2 cellular contexts compared by ENCODE assay signal in the genomic region with DNA sequence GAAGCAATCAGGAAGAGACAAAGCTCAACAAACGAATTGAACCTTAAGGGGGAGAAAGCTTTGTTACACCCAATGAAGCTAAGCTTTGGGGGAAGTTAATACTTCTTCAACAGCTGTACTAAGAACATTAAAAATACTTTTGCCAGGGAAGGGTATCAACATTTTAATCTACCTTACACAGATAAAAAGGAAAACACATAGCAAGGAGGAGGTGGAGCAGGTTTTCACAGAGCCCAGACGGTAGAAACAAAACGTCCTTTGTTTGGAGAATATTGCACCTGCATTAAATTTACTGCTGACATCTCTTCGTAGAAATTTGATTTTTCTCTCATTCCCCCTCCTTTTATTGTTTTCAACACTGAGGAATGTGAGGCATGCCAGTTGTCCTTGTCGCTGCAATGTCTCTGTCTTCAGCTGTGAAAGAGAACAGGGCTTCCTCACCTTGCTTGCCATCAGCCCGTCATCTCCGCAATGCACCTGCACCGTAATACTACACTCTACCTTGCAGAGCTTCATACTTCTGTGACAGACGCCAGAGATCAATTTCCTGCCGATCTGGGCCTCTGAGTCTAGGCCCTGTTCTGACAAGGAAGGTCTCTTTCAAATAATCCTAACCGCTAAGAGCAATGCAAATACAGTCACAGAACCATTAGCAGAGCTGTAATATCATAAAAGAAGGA.
TF ChIP-seq lines count a peak whose summit lies in the region.

No MANE protein-coding gene starts in this region.

TF ChIP-seq in GM23338, 12 proteins besides CTCF, POLR2A, EP300 and RAD21 (continues in another document):
- TF ChIP-seq ZNF462 (CRISPR knock-in tag; IDR thresholded peaks at IDR 0.05) (no peak), EZH2 (IDR thresholded peaks at IDR 0.05; ENCODE audit: low read depth, unreplicated experiment) (no peak), ZNF331 (CRISPR knock-in tag; IDR thresholded peaks at IDR 0.05; ENCODE audit: low read depth) (no peak), EZH2phosphoT487 (IDR thresholded peaks at IDR 0.05; ENCODE audit: unreplicated experiment) (no peak), NANOG (IDR thresholded peaks at IDR 0.05; ENCODE audit: borderline replicate concordance) (no peak), ZNF114 (CRISPR knock-in tag; IDR thresholded peaks at IDR 0.05) (no peak), CREB1 (CRISPR knock-in tag; IDR thresholded peaks at IDR 0.05; ENCODE audit: low read depth) (no peak), STAT1 (IDR thresholded peaks at IDR 0.05; ENCODE audit: unreplicated experiment) (no peak), JUNB (IDR thresholded peaks at IDR 0.05; ENCODE audit: unreplicated experiment) (no peak), POLR2AphosphoS5 (IDR thresholded peaks at IDR 0.05; ENCODE audit: low read depth) (no peak)
- TF ChIP-seq, protein P1, sequence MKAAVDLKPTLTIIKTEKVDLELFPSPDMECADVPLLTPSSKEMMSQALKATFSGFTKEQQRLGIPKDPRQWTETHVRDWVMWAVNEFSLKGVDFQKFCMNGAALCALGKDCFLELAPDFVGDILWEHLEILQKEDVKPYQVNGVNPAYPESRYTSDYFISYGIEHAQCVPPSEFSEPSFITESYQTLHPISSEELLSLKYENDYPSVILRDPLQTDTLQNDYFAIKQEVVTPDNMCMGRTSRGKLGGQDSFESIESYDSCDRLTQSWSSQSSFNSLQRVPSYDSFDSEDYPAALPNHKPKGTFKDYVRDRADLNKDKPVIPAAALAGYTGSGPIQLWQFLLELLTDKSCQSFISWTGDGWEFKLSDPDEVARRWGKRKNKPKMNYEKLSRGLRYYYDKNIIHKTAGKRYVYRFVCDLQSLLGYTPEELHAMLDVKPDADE (IDR thresholded peaks at IDR 0.05): no peak

TF ChIP-seq in H1, 55 proteins besides CTCF, POLR2A, EP300 and RAD21:
- 0 out of 2 replicates have a peak, but pooled peaks have one; percentile 45 for TF ChIP-seq TEAD4 (IDR thresholded peaks at IDR 0.05; ENCODE audit: low read depth, low read length)
- no peak for TF ChIP-seq HDAC2 (IDR thresholded peaks at IDR 0.05; ENCODE audit: borderline replicate concordance in 1 of 2, low read depth in 2 of 2, low read length in 2 of 2)
- no peak for TF ChIP-seq SIX5 (IDR thresholded peaks at IDR 0.05; ENCODE audit: low read depth, low read length)
TF ChIP-seq in H1: peak in this region for 1.
